ENCODE assay signal across 30 cellular contexts in the genomic region with DNA sequence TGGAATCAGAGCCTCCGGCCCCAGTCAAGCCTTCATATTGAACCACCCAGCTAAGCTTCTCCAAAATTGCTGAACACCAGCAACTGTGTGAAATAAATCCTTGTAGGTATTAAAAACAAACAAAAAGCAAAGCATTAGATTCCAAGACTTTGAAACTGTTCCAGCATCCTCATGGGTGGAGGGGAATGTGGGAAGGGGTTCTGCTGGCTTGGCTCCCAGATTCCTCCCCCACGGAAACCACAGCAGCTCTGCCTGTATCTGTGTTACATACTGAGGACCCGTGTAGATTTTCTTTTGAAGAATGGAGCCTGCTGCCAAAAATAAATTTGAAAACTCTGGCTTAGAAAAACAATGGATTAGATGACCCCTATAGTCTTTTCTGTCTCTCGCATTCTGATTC. TPM values are rescaled to one million over a fixed set of nuclear protein-coding genes. Genes with fewer than 3 reads are reported as not detected.
DNase-seq lines count a peak whose midpoint lies in the region; ATAC-seq, FAIRE-seq and TF ChIP-seq lines count a peak whose summit lies in the region.
"Had no signal": no experiment of that assay in that cellular context is flagged by ENCODE, and none has a peak within 500 bp of the region (broad histone marks: within the 10 kb centered on the region; RNA-seq: fewer than 3 reads in every experiment).

No MANE protein-coding gene starts in this region.

- H3K9ac ChIP-seq in astrocyte (ENCODE audit: low read length): no peak overlapping the region
- H3K9ac ChIP-seq: BLaER1 had no signal

- no peak overlapping the region for H3K4me3 Mint-ChIP-seq in astrocyte (ENCODE audit: unreplicated experiment)
- H3K4me3 Mint-ChIP-seq: CD14-positive monocyte; CD4-positive, alpha-beta memory T cell; CD4-positive, CD25-positive, alpha-beta regulatory T cell; CD8-positive, alpha-beta memory T cell had no signal

- in situ Hi-C loops in astrocyte of the spinal cord (cut with HindIII; ENCODE audit: low sequenced_read_pairs): no loop called here

- DNase-seq in PC-9: no peak
- peak; percentile 26 for DNase-seq in astrocyte (ENCODE audit: low read depth)
- peak; percentile 23 for DNase-seq in astrocyte of the spinal cord (ENCODE audit: low read depth, low spot score)
- DNase-seq in iris pigment epithelial cell (ENCODE audit: low read depth): peak; percentile 43
- DNase-seq in NCI-H82 treated with DMSO at 0.1 percent for 48 hours (lab: John Stamatoyannopoulos, UW; ENCODE audit: unreplicated experiment): no peak
- DNase-seq in NCI-H1694 (lab: John Stamatoyannopoulos, UW): no peak
- DNase-seq: 8988T; ACHN; BE2C; C1 segment of cervical spinal cord; CD4-positive, alpha-beta memory T cell; CD4-positive, CD25-positive, alpha-beta regulatory T cell; CD8-positive, alpha-beta memory T cell; COR-L47; DMS 273 treated with DMSO at 0.1 percent for 48 hours; DMS153; DMS53; DMS79; DND-41; EL; GDM1 had no signal

- H3K4me1 ChIP-seq in PC-9 (replicated peaks; ENCODE audit: insufficient read depth) (peaks cover 26% of the 10 kb centered on the region), astrocyte (ENCODE audit: insufficient read depth, low read length) (no peaks in the 10 kb centered on the region)
- H3K4me1 ChIP-seq: BE2C, BLaER1 had no signal

- H3K4me1 Mint-ChIP-seq in astrocyte (ENCODE audit: low read depth, unreplicated experiment): peaks cover 8% of the 10 kb centered on the region
- H3K4me1 Mint-ChIP-seq: CD4-positive, alpha-beta memory T cell; CD4-positive, CD25-positive, alpha-beta regulatory T cell; CD8-positive, alpha-beta memory T cell had no signal

- H3K27me3 Mint-ChIP-seq in astrocyte (ENCODE audit: low read depth, unreplicated experiment): no peaks in the 10 kb centered on the region
- H3K27me3 Mint-ChIP-seq: CD4-positive, alpha-beta memory T cell; CD4-positive, CD25-positive, alpha-beta regulatory T cell had no signal

- H3K79me2 ChIP-seq in PC-9 (ENCODE audit: low read depth) (no peaks in the 10 kb centered on the region; the same call in 1 of the 2 replicates), astrocyte (ENCODE audit: insufficient read depth, low read length) (no peaks in the 10 kb centered on the region)

- no peak for ATAC-seq in GM19035 (IDR thresholded peaks at IDR 0.05; ENCODE audit: unreplicated experiment)
- no peak for ATAC-seq in GM19455 (IDR thresholded peaks at IDR 0.05; ENCODE audit: unreplicated experiment)
- ATAC-seq: GM12878 had no signal

- H4K20me1 ChIP-seq in PC-9 (ENCODE audit: insufficient read depth): no peaks in the 10 kb centered on the region
- H4K20me1 ChIP-seq in astrocyte (ENCODE audit: insufficient read depth, low read length): no peaks in the 10 kb centered on the region
- H4K20me1 ChIP-seq: BLaER1 had no signal

- H3K27ac ChIP-seq in PC-9 (peak overlapping the region; percentile 13; the same call in 1 of the 2 replicates), astrocyte (ENCODE audit: low read depth, low read length) (no peak overlapping the region)
- H3K27ac ChIP-seq: BLaER1 had no signal

- peaks cover 27% of the 10 kb centered on the region for H3K9me3 ChIP-seq in PC-9 (ENCODE audit: insufficient read depth, low read depth)
- no peaks in the 10 kb centered on the region for H3K9me3 ChIP-seq in astrocyte (ENCODE audit: insufficient read depth, low read depth, low read length)
- H3K9me3 ChIP-seq: BE2C had no signal

- no peaks in the 10 kb centered on the region for H3K9me2 ChIP-seq in PC-9 (ENCODE audit: insufficient read depth)

- no peak for FAIRE-seq in astrocyte (lab: Jason Lieb, UNC)
- FAIRE-seq: A204.1, GM12878, GM12892, GM18507, GM19239 had no signal

- H3K4me3 ChIP-seq in PC-9 (no peak overlapping the region), astrocyte (ENCODE audit: insufficient read depth, low read depth, low read length) (no peak overlapping the region), astrocyte of the spinal cord (ENCODE audit: low read depth, low read length) (no peak overlapping the region)
- H3K4me3 ChIP-seq: BLaER1, GM12878 had no signal

- H3K4me2 ChIP-seq in PC-9 (no peak overlapping the region), astrocyte (ENCODE audit: low read length) (no peak overlapping the region)
- H3K4me2 ChIP-seq: BLaER1 had no signal

- intact Hi-C loops in PC-9 (cut with micrococcal nuclease; ENCODE audit: unreplicated experiment): loop anchor here (5.0 kb wide), 1 partner anchor 733 kb away; the partner anchor contains the start of gene CYREN

- H3K27me3 ChIP-seq in PC-9 (ENCODE audit: insufficient read depth, low read depth) (no peaks in the 10 kb centered on the region), astrocyte (ENCODE audit: insufficient read depth, low read length) (no peaks in the 10 kb centered on the region)
- H3K27me3 ChIP-seq: BE2C, BLaER1 had no signal

- H3F3A ChIP-seq in PC-9 (ENCODE audit: insufficient read depth, low read depth): peaks cover 94% of the 10 kb centered on the region

- BruUV-seq in PC-9 (replicated peaks; lab: Mats Ljungman, UMichigan): no TSS peak

- POLR2A ChIA-PET in PC-9 (lab: Charles Lee; ENCODE audit: unreplicated experiment): no interaction called here

- H3K27ac Mint-ChIP-seq in astrocyte (ENCODE audit: unreplicated experiment): no peak overlapping the region
- H3K27ac Mint-ChIP-seq: CD14-positive monocyte; CD4-positive, alpha-beta memory T cell; CD4-positive, CD25-positive, alpha-beta regulatory T cell; CD8-positive, alpha-beta memory T cell had no signal

- CTCF ChIA-PET in PC-9 (lab: Charles Lee): no interaction called here

- H3K9me3 Mint-ChIP-seq in astrocyte (ENCODE audit: unreplicated experiment): peaks cover 6% of the 10 kb centered on the region

- TF ChIP-seq CTCF in PC-9 (conservative IDR thresholded peaks at IDR 0.05) (no peak), astrocyte (IDR thresholded peaks at IDR 0.05; ENCODE audit: insufficient read depth, low read depth, low read length) (no peak), astrocyte of the spinal cord (IDR thresholded peaks at IDR 0.05; ENCODE audit: low read depth, low read length) (no peak)

- no peak overlapping the region for H2AFZ ChIP-seq in PC-9
- no peak overlapping the region for H2AFZ ChIP-seq in astrocyte (ENCODE audit: low read depth, low read length)

- H3K36me3 ChIP-seq in PC-9 (ENCODE audit: low read depth): peaks cover 39% of the 10 kb centered on the region
- peaks cover 16% of the 10 kb centered on the region for H3K36me3 ChIP-seq in astrocyte (ENCODE audit: insufficient read depth, low read length)

- peaks cover 21% of the 10 kb centered on the region for H3K36me3 Mint-ChIP-seq in astrocyte (ENCODE audit: low read depth, unreplicated experiment)

RNA-seq across cellular contexts. Expression of gene AKR1B1, which starts 20.0 kb away (rescaled TPM):
- total RNA-seq in PC-9 (2021) (1,009 and 1,328 TPM in 2 replicates), astrocyte (88.9 and 114 TPM in 2 replicates)

Comparison
In these comparisons a context has a peak if more than half of its experiments do, and no peak if none do; other contexts are left out.
1. DNase-seq: peak in astrocyte (single experiment), astrocyte of the spinal cord (single experiment) and iris pigment epithelial cell (single experiment); none in PC-9 (0 of 2), NCI-H82 treated with DMSO at 0.1 percent for 48 hours (single experiment) and NCI-H1694 (single experiment).